Comparison of ENCODE assay signal across 12 cellular contexts in the genomic region with DNA sequence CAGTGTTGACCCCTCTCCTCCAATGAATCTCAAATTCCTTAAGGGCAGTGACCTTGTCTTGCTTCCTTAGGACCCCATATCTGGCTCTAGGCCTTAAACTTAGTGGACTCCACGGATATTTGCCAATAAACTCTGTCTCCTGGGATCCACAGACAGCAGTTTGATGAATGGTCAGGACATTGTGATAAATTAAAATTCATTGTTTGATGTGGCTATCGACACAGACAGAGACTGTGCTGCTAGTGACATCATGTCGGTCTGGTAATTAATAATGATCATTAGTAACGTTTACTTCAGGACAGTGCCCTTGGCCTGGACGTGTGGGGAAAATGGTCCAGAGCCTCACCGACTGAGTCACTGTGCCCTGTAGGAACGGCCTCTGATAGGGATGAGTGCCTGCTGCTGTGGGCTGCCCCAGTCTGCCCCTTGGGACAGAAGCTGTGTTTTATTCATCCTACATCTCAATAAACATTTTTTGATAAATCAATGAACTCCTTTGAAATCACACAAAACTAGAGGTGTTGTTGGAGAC. TPM values are rescaled to one million over a fixed set of nuclear protein-coding genes. Genes with fewer than 3 reads are reported as not detected.
DNase-seq lines count a peak whose midpoint lies in the region; ATAC-seq and TF ChIP-seq lines count a peak whose summit lies in the region.
"Had no signal": no experiment of that assay in that cellular context is flagged by ENCODE, and none has a peak within 500 bp of the region (broad histone marks: within the 10 kb centered on the region; RNA-seq: fewer than 3 reads in every experiment).

No MANE protein-coding gene starts in this region.

- H3K9me3 Mint-ChIP-seq in naive thymus-derived CD8-positive, alpha-beta T cell = no peaks in the 10 kb centered on the region
- H3K9me3 Mint-ChIP-seq: central memory CD8-positive, alpha-beta T cell had no signal

- no peak overlapping the region for H3K4me3 ChIP-seq in BLaER1
- no peak overlapping the region for H3K4me3 ChIP-seq in HUES48 (ENCODE audit: low read depth, low read length)
- H3K4me3 ChIP-seq in mammary epithelial cell (replicated peaks in 1 of 3; ENCODE audit: insufficient read depth in 1 of 3, low read depth in 2 of 3, low read length in 3 of 3) = no peak overlapping the region
- no peak overlapping the region for H3K4me3 ChIP-seq in mesodermal cell (ENCODE audit: extremely low read depth, insufficient read depth, low read length, poor library complexity, severe bottlenecking)
- no peak overlapping the region for H3K4me3 ChIP-seq in prostate gland

- no peaks in the 10 kb centered on the region for H3K36me3 ChIP-seq in BLaER1
- no peaks in the 10 kb centered on the region for H3K36me3 ChIP-seq in HUES48 (ENCODE audit: control insufficient read depth, insufficient read depth, low read length)
- no peaks in the 10 kb centered on the region for H3K36me3 ChIP-seq in mammary epithelial cell (ENCODE audit: insufficient read depth, low read length)
- no peaks in the 10 kb centered on the region for H3K36me3 ChIP-seq in mesodermal cell (ENCODE audit: control insufficient read depth, insufficient read depth, low read length)
- no peaks in the 10 kb centered on the region for H3K36me3 ChIP-seq in prostate gland
- H3K36me3 ChIP-seq: thoracic aorta had no signal

- TF ChIP-seq CTCF in mammary epithelial cell (conservative IDR thresholded peaks at IDR 0.05 in 1 of 2, IDR thresholded peaks at IDR 0.05 in 1 of 2; ENCODE audit: extremely low read depth in 1 of 2, insufficient read depth in 1 of 2, low read depth in 1 of 2, low read length in 2 of 2) = no peak
- TF ChIP-seq CTCF in GM10266 (IDR thresholded peaks at IDR 0.05; ENCODE audit: control insufficient read depth, insufficient read depth, low read depth, missing control alignments) = no peak
- no peak for TF ChIP-seq CTCF in prostate gland (IDR thresholded peaks at IDR 0.05)

- H3K27ac ChIP-seq in BLaER1 (no peak overlapping the region), HUES48 (ENCODE audit: low read depth, low read length) (peak overlapping the region; percentile 97), mammary epithelial cell (ENCODE audit: insufficient read depth, low read depth, low read length) (peak overlapping the region; percentile 80), mesodermal cell (ENCODE audit: low read depth, low read length, severe bottlenecking) (peak overlapping the region; percentile 99), prostate gland (no peak overlapping the region)

- H3K4me3 Mint-ChIP-seq in naive thymus-derived CD8-positive, alpha-beta T cell = no peak overlapping the region
- H3K4me3 Mint-ChIP-seq: central memory CD8-positive, alpha-beta T cell had no signal

- peak overlapping the region in 1 of 10 donors; percentile 31 for H3K27ac Mint-ChIP-seq in naive thymus-derived CD8-positive, alpha-beta T cell

- no peaks in the 10 kb centered on the region for H3K9me3 ChIP-seq in BLaER1
- no peaks in the 10 kb centered on the region for H3K9me3 ChIP-seq in HUES48 (ENCODE audit: control insufficient read depth, insufficient read depth, low read length)
- H3K9me3 ChIP-seq in mammary epithelial cell (replicated peaks; ENCODE audit: insufficient read depth, low read length) = no peaks in the 10 kb centered on the region
- H3K9me3 ChIP-seq in mesodermal cell (ENCODE audit: control insufficient read depth, low read length) = no peaks in the 10 kb centered on the region
- no peaks in the 10 kb centered on the region for H3K9me3 ChIP-seq in prostate gland
- H3K9me3 ChIP-seq: thoracic aorta had no signal

- 71% methylated on average over 7 of the region's 7 CpGs for WGBS in mammary epithelial cell (ENCODE audit: low coverage, missing lambda C conversion rate)
- 88 to 93% methylated on average over 7 of the region's 7 CpGs for WGBS in mesodermal cell (ENCODE audit: insufficient coverage in 2 of 2), 2 experiments
- WGBS in prostate gland = 77% methylated on average over 7 of the region's 7 CpGs

- peak overlapping the region; percentile 46 for H2AFZ ChIP-seq in mammary epithelial cell (ENCODE audit: low read depth, low read length)

- CTCF ChIA-PET in mammary epithelial cell (lab: Charles Lee; ENCODE audit: low non-redundant PET) = no interaction called here

- DNase-seq in mammary epithelial cell = no peak
- no peak for DNase-seq in NCI-H2081 (lab: John Stamatoyannopoulos, UW)
- DNase-seq in naive thymus-derived CD8-positive, alpha-beta T cell = no peak
- no peak for DNase-seq in GM10266 (ENCODE audit: extremely low spot score)
- no peak for DNase-seq in prostate gland (ENCODE audit: low spot score)
- DNase-seq: foreskin melanocyte, NCI-H1694 had no signal

- no peak for TF ChIP-seq POLR2A in prostate gland (IDR thresholded peaks at IDR 0.05)

- POLR2A ChIA-PET in naive thymus-derived CD8-positive, alpha-beta T cell (lab: Charles Lee) = no interaction called here

- H3K27me3 ChIP-seq in BLaER1 (no peaks in the 10 kb centered on the region), HUES48 (ENCODE audit: control insufficient read depth, insufficient read depth, low read length) (no peaks in the 10 kb centered on the region), mammary epithelial cell (ENCODE audit: insufficient read depth, low read length) (no peaks in the 10 kb centered on the region), prostate gland (replicated peaks; ENCODE audit: insufficient read depth) (no peaks in the 10 kb centered on the region)

- H4K20me1 ChIP-seq in BLaER1 (no peaks in the 10 kb centered on the region), mammary epithelial cell (ENCODE audit: insufficient read depth, low read length) (no peaks in the 10 kb centered on the region)

- dilution Hi-C loops in mammary epithelial cell (cut with HindIII; ENCODE audit: low sequenced_read_pairs) = no loop called here

- no peak overlapping the region for H3K9ac ChIP-seq in BLaER1
- H3K9ac ChIP-seq in HUES48 (ENCODE audit: low read depth, low read length) = peak overlapping the region; percentile 49; the same call in 1 of the 2 replicates
- no peak overlapping the region for H3K9ac ChIP-seq in mammary epithelial cell (ENCODE audit: insufficient read depth, low read length)

- intact Hi-C loops in mammary epithelial cell (cut with micrococcal nuclease) = loop anchor here (1.0 kb wide), 2 partner anchors 12 to 26 kb away; no protein-coding TSS in a partner anchor
- intact Hi-C loops in prostate gland (cut with DNase I) = no loop called here

- H3K4me1 Mint-ChIP-seq in naive thymus-derived CD8-positive, alpha-beta T cell = peaks cover 0 to 10% (median 4%) of the 10 kb centered on the region in 4 donors

- H3K36me3 Mint-ChIP-seq in naive thymus-derived CD8-positive, alpha-beta T cell = no peaks in the 10 kb centered on the region

- H3K4me2 ChIP-seq in BLaER1 = peak overlapping the region; percentile 31; the same call in 1 of the 2 replicates
- H3K4me2 ChIP-seq in mammary epithelial cell (ENCODE audit: insufficient read depth, low read depth, low read length) = peak overlapping the region; percentile 68

- in situ Hi-C loops in mammary epithelial cell (cut with MboI; ENCODE audit: low sequenced_read_pairs in 2 of 2) = no loop called here

- H3K79me2 ChIP-seq in mammary epithelial cell (ENCODE audit: insufficient read depth, low read length) = no peaks in the 10 kb centered on the region

- peaks cover 42% of the 10 kb centered on the region for H3K4me1 ChIP-seq in BLaER1
- peaks cover 29% of the 10 kb centered on the region for H3K4me1 ChIP-seq in HUES48 (ENCODE audit: control insufficient read depth, insufficient read depth, low read length)
- peaks cover 16% of the 10 kb centered on the region for H3K4me1 ChIP-seq in mammary epithelial cell (ENCODE audit: insufficient read depth, low read length)
- H3K4me1 ChIP-seq in mesodermal cell (ENCODE audit: control insufficient read depth, insufficient read depth, low read length, poor library complexity, severe bottlenecking) = peaks cover 26% of the 10 kb centered on the region
- H3K4me1 ChIP-seq in prostate gland (replicated peaks) = no peaks in the 10 kb centered on the region

- peaks cover 0 to 9% (median 0%) of the 10 kb centered on the region in 5 donors for H3K27me3 Mint-ChIP-seq in naive thymus-derived CD8-positive, alpha-beta T cell

- ATAC-seq in naive thymus-derived CD8-positive, alpha-beta T cell = no peak

- no TSS peak for BruUV-seq in mammary epithelial cell (replicated peaks; lab: Mats Ljungman, UMichigan)

RNA-seq across cellular contexts. Expression of a gene that starts 5.2 kb away (rescaled TPM):
- total RNA-seq in mammary epithelial cell = 100 to 1,000 TPM in 1 of 2 donors, 10 to 100 TPM in 1; 57.2 to 125 TPM
- polyA plus RNA-seq in mammary epithelial cell = 42.0 TPM
- polyA minus RNA-seq in mammary epithelial cell = 64.4 TPM
- 16.0 TPM for polyA plus RNA-seq in mesodermal cell (2013, experiment 1 of 2)
- 15.4 TPM for polyA plus RNA-seq in mesodermal cell (2013, experiment 2 of 2)
- total RNA-seq in naive thymus-derived CD8-positive, alpha-beta T cell = 10 to 100 TPM; 17.5 to 18.0 TPM
- polyA plus RNA-seq in naive thymus-derived CD8-positive, alpha-beta T cell = 1 to 10 TPM; 3.7 to 6.4 (median 5.3) TPM
- 10 to 100 TPM; 56.6 to 58.6 TPM for total RNA-seq in prostate gland

RNA-seq across cellular contexts. Expression of a gene that starts 27.0 kb away (rescaled TPM):
- total RNA-seq in mammary epithelial cell (10 to 100 TPM in 1 of 2 donors, under 1 TPM in 1; 0.17 to 18.2 TPM), prostate gland (under 1 TPM; 0.23 to 0.68 TPM)
- polyA plus RNA-seq in mammary epithelial cell = 21.4 TPM
- polyA minus RNA-seq in mammary epithelial cell = 1.0 TPM
- 33.6 TPM for polyA plus RNA-seq in mesodermal cell (2013, experiment 1 of 2)
- 29.0 TPM for polyA plus RNA-seq in mesodermal cell (2013, experiment 2 of 2)
- under 1 TPM in 1 of 2 experiments, not detected in 1; 0.44 TPM for total RNA-seq in naive thymus-derived CD8-positive, alpha-beta T cell
- polyA plus RNA-seq in naive thymus-derived CD8-positive, alpha-beta T cell = under 1 TPM in 1 of 3 donors, not detected in 2; 0.27 TPM
- total RNA-seq: thoracic aorta had no signal

Comparison
In these comparisons a context has a peak if more than half of its experiments do, and no peak if none do; other contexts are left out.
1. H3K27ac ChIP-seq: peak in HUES48 (single experiment), mammary epithelial cell (single experiment) and mesodermal cell (single experiment); none in BLaER1 (single experiment) and prostate gland (0 of 2).